ENCODE assay signal across 28 cellular contexts in the genomic region with DNA sequence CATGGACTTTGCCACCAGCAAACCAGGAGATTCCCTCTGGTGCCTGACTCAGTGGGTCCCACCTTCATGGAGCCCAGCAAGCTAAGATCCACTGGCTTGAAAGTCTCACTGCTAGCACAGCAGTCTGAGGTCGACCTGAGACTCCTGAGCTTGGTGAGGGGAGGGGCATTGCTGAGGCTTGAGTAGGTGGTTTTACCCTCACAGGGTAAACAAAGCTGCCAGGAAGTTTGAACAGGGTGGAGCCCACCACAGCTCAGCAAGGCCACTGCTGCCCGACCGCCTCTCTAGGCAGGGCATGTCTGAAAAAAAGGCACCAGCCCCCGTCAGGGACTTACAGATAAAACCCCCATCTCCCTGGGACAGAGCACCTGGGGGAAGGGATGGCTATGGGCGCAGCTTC. TPM values are rescaled to one million over a fixed set of nuclear protein-coding genes. Genes with fewer than 3 reads are reported as not detected.
"Had no signal": no experiment of that assay in that cellular context is flagged by ENCODE, and none has a peak within 500 bp of the region (broad histone marks: within the 10 kb centered on the region; RNA-seq: fewer than 3 reads in every experiment).

No MANE protein-coding gene starts in this region.

- H2AFZ ChIP-seq: PC-9 had no signal

- H3K4me1 ChIP-seq: Peyer's patch, SJSA1 had no signal

- H3K4me2 ChIP-seq: PC-9 had no signal

- H3K36me3 ChIP-seq: MG63, Peyer's patch, SJSA1 had no signal

- H3K4me3 ChIP-seq: MG63, PC-9, Peyer's patch, SJSA1, SK-N-MC had no signal

- H3K27ac ChIP-seq: HL-60, PC-9, Peyer's patch, SJSA1, SK-N-MC had no signal

- H3K9me3 ChIP-seq: MG63, Peyer's patch, SJSA1 had no signal

- H3K27me3 ChIP-seq: MG63, Peyer's patch, SJSA1 had no signal

- DNase-seq: KBM-7; MG63; NCI-H1092; NCI-H1105 treated with DMSO at 0.1 percent for 48 hours; NCI-H1417 treated with DMSO at 0.1 percent for 48 hours; NCI-H146; NCI-H1694 treated with DMSO at 0.1 percent for 48 hours; NCI-H1930; NCI-H2081; NCI-H2171; NCI-H226; NCI-H446; NCI-H510A; NCI-H524 treated with DMSO at 0.1 percent for 48 hours; NCI-H69; NCI-H774; NK-92 treated with Interleukin-12 subunit alpha and Interleukin-12 subunit beta, amount 100 ng/mL, for 24 hours; PC-9; Peyer's patch; SIG-M5 had no signal

- ATAC-seq: Right ventricle myocardium inferior had no signal

RNA-seq across cellular contexts. Expression of a gene that starts 28.1 kb away (rescaled TPM):
- total RNA-seq: HT-29, LHCN-M2, OCI-LY7, PC-9, Peyer's patch, Right ventricle myocardium inferior, RPMI7951, SJSA1 had no signal

RNA-seq across cellular contexts. Expression of a gene that starts 41.2 kb away (rescaled TPM):
- total RNA-seq: HT-29, OCI-LY7, RPMI7951 had no signal
